8 cellular contexts compared by ENCODE assay signal in genomic region chr17:64073771-64074703, GRCh38.
DNase-seq lines count a peak whose midpoint lies in the region; ATAC-seq lines count a peak whose summit lies in the region.

No MANE protein-coding gene starts in this region.

- peak; percentile 84 for ATAC-seq in GM18511 (IDR thresholded peaks at IDR 0.05; ENCODE audit: unreplicated experiment)
- ATAC-seq in HG02588 (IDR thresholded peaks at IDR 0.05; ENCODE audit: unreplicated experiment) = peak; percentile 74

- peak overlapping the region; percentile 79 for H3K27ac ChIP-seq in epithelial cell of prostate

- DNase-seq in NCI-H1436 treated with DMSO at 0.1 percent for 48 hours (lab: John Stamatoyannopoulos, UW) (peak; percentile 63), epithelial cell of prostate (ENCODE audit: low read depth, low spot score) (no peak), NCI-H82 treated with DMSO at 0.1 percent for 48 hours (lab: John Stamatoyannopoulos, UW; ENCODE audit: unreplicated experiment) (no peak), NCI-H510A treated with DMSO at 0.1 percent for 48 hours (lab: John Stamatoyannopoulos, UW) (no peak), activated gamma-delta T cell (lab: John Stamatoyannopoulos, UW) (no peak), T1000 (lab: John Stamatoyannopoulos, UW) (no peak)
